ENCODE assay signal across 8 cellular contexts in genomic region chr10:22321831-22322662, GRCh38. TPM values are rescaled to one million over a fixed set of nuclear protein-coding genes. Genes with fewer than 3 reads are reported as not detected.
DNase-seq lines count a peak whose midpoint lies in the region; ATAC-seq and TF ChIP-seq lines count a peak whose summit lies in the region.

No MANE protein-coding gene starts in this region.

- ATAC-seq in lung (ENCODE audit: insufficient read depth, low FRiP score) (no peak), GM18867 (IDR thresholded peaks at IDR 0.05; ENCODE audit: unreplicated experiment) (no peak)

- no peaks in the 10 kb centered on the region for H3K9me3 ChIP-seq in lung (ENCODE audit: control insufficient read depth in 2 of 2, insufficient read depth in 1 of 2, low read length in 1 of 2)

- 1 to 2% methylated on average over 34 to 82 of the region's 82 CpGs for WGBS in lung, 2 donors

- DNase-seq in DMS 273 (lab: John Stamatoyannopoulos, UW; ENCODE audit: unreplicated experiment) = peak; percentile 46
- DNase-seq in DMS 273 treated with DMSO at 0.1 percent for 48 hours (lab: John Stamatoyannopoulos, UW) = no peak
- peak; percentile 58 for DNase-seq in RKO (ENCODE audit: low spot score)
- DNase-seq in choroid plexus epithelial cell (ENCODE audit: low read depth) = peak; percentile 33
- no peak for DNase-seq in lung (ENCODE audit: low spot score)
- DNase-seq in substantia nigra (lab: John Stamatoyannopoulos, UW) = peak in 21 of 49 donors; percentile 12 to 78 (median 41)
- DNase-seq in NCI-H226 = no peak

- H3K36me3 ChIP-seq in lung (ENCODE audit: control insufficient read depth in 2 of 2, insufficient read depth in 2 of 2, low read length in 2 of 2) = no peaks in the 10 kb centered on the region

- no peak for TF ChIP-seq CTCF in choroid plexus epithelial cell (conservative IDR thresholded peaks at IDR 0.05; ENCODE audit: low read depth, low read length)
- TF ChIP-seq CTCF in lung (IDR thresholded peaks at IDR 0.05; ENCODE audit: control extremely low read depth, extremely low read depth) = no peak

- H3K27ac ChIP-seq in lung (ENCODE audit: low read depth in 1 of 2, low read length in 1 of 2) = no peak overlapping the region
- H3K27ac ChIP-seq in substantia nigra (ENCODE audit: low read depth, low read length, poor library complexity, severe bottlenecking) = peak overlapping the region; percentile 88

- H3K4me3 ChIP-seq in choroid plexus epithelial cell (ENCODE audit: low read depth, low read length) = peak overlapping the region; percentile 77
- H3K4me3 ChIP-seq in lung = peak overlapping the region; percentile 86

- no peaks in the 10 kb centered on the region for H3K27me3 ChIP-seq in lung (ENCODE audit: control insufficient read depth, insufficient read depth)

- H3K4me1 ChIP-seq in lung (ENCODE audit: control insufficient read depth in 2 of 2, insufficient read depth in 2 of 2, low read length in 2 of 2) = peaks cover 2 to 25% of the 10 kb centered on the region in 2 donors

RNA-seq across cellular contexts. Expression of gene BMI1, which starts 1.1 kb away (rescaled TPM):
- total RNA-seq in lung = 10 to 100 TPM; 40.8 to 81.1 TPM
- polyA plus RNA-seq in lung = 10 to 100 TPM; 21.9 to 22.5 TPM

RNA-seq across cellular contexts. Expression of gene COMMD3, which starts 5.9 kb away (rescaled TPM):
- total RNA-seq in lung = 10 to 100 TPM; 51.2 to 70.3 TPM
- 10 to 100 TPM; 40.6 to 61.2 TPM for polyA plus RNA-seq in lung

RNA-seq across cellular contexts. Expression of gene SPAG6, which starts 23.2 kb away (rescaled TPM):
- 10 to 100 TPM; 34.2 to 40.1 TPM for total RNA-seq in lung
- polyA plus RNA-seq in lung = 10 to 100 TPM; 12.2 to 13.1 TPM

Comparison
In these comparisons a context has a peak if more than half of its experiments do, and no peak if none do; other contexts are left out.
1. DNase-seq: peak in DMS 273 (single experiment), RKO (single experiment) and choroid plexus epithelial cell (single experiment); none in DMS 273 treated with DMSO at 0.1 percent for 48 hours (single experiment), lung (single experiment) and NCI-H226 (single experiment).